In the genomic region with DNA sequence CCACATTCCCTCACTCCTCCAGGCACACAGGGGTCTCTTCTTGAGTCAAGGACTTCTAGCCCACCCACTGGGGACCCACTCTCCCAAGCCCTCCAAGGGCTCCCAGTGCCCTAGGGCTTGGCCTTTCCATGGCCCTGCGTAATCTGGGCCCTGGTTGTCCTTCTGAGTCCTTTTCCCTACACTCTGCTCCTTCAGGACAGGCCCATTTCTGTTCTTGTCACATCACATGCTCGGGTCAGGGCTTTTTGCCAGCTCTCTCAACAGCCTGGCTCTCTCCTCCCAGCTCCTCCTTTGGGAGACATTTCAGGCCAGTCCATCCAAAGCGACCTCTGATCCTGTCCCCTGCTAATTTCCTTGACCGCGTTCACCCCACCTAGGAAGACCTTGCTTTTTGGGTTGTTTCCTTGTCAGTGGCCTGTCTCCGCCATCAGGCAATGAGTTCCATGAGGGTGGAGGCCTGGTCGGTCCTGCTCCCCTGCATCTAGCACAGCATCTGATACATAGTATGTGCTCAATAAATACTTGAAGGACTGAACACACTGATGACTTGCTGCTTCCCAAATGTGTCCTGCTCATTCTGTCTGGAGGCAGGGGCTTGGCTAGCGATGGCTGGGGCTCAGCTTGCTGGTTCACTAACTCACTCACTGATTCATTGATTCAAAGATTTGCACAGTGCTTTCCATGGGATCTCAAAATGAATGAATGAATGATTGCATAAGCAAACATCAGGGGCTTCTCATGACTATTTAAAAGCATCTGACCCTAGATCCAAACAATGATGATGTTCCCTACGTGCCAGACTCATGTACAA, we compare ENCODE assay signal across 10 cellular contexts. TPM values are rescaled to one million over a fixed set of nuclear protein-coding genes. Genes with fewer than 3 reads are reported as not detected.
A peak's percentile ranks its signal among the peaks of the same experiment; 100 is the strongest.
DNase-seq lines count a peak whose midpoint lies in the region; TF ChIP-seq lines count a peak whose summit lies in the region.
"Had no signal": no experiment of that assay in that cellular context is flagged by ENCODE, and none has a peak within 500 bp of the region (broad histone marks: within the 10 kb centered on the region; RNA-seq: fewer than 3 reads in every experiment).

No MANE protein-coding gene starts in this region.

- peak overlapping the region; percentile 71 for H3K27ac Mint-ChIP-seq in activated naive CD8-positive, alpha-beta T cell
- H3K27ac Mint-ChIP-seq: memory B cell had no signal

- H3K9me3 ChIP-seq in left ventricle myocardium inferior (replicated peaks) (no peaks in the 10 kb centered on the region), smooth muscle cell (replicated peaks; ENCODE audit: low read depth) (no peaks in the 10 kb centered on the region)
- H3K9me3 ChIP-seq: ovary had no signal

- H3K4me1 ChIP-seq in left ventricle myocardium inferior (peaks cover 21% of the 10 kb centered on the region), smooth muscle cell (ENCODE audit: low read depth) (no peaks in the 10 kb centered on the region)

- peak overlapping the region; percentile 50 for H3K4me2 ChIP-seq in smooth muscle cell

- H3K27me3 Mint-ChIP-seq in activated naive CD8-positive, alpha-beta T cell: no peaks in the 10 kb centered on the region
- H3K27me3 Mint-ChIP-seq: memory B cell had no signal

- H3K79me2 ChIP-seq in smooth muscle cell (ENCODE audit: low read depth): no peaks in the 10 kb centered on the region

- H3K27me3 ChIP-seq in left ventricle myocardium inferior (ENCODE audit: low read depth): no peaks in the 10 kb centered on the region
- no peaks in the 10 kb centered on the region for H3K27me3 ChIP-seq in smooth muscle cell (ENCODE audit: low read depth)
- H3K27me3 ChIP-seq: ovary had no signal

- no peaks in the 10 kb centered on the region for H3K9me3 Mint-ChIP-seq in activated naive CD8-positive, alpha-beta T cell (ENCODE audit: low read depth)
- H3K9me3 Mint-ChIP-seq: memory B cell had no signal

- intact Hi-C loops in left ventricle myocardium inferior (cut with micrococcal nuclease): no loop called here

- H4K20me1 ChIP-seq in smooth muscle cell (ENCODE audit: low read depth): no peaks in the 10 kb centered on the region

- no peak overlapping the region for H2AFZ ChIP-seq in smooth muscle cell (ENCODE audit: low read depth)

- DNase-seq in M059J (ENCODE audit: low read depth) (peak; percentile 61), left ventricle myocardium inferior (peak; percentile 61), smooth muscle cell (lab: John Stamatoyannopoulos, UW; ENCODE audit: unreplicated experiment) (no peak), NCI-H524 treated with DMSO at 0.1 percent for 48 hours (lab: John Stamatoyannopoulos, UW) (no peak), OCI-M2 (lab: John Stamatoyannopoulos, UW; ENCODE audit: unreplicated experiment) (no peak), DMS153 treated with DMSO at 0.1 percent for 48 hours (lab: John Stamatoyannopoulos, UW; ENCODE audit: unreplicated experiment) (no peak)
- DNase-seq: ovary had no signal

- peaks cover 94% of the 10 kb centered on the region for H3K36me3 ChIP-seq in left ventricle myocardium inferior
- H3K36me3 ChIP-seq in smooth muscle cell (ENCODE audit: low read depth): no peaks in the 10 kb centered on the region
- H3K36me3 ChIP-seq: ovary had no signal

- H3K27ac ChIP-seq in left ventricle myocardium inferior (replicated peaks) (peak overlapping the region; percentile 83), smooth muscle cell (ENCODE audit: low read depth) (no peak overlapping the region)
- H3K27ac ChIP-seq: C4-2B, ovary had no signal

- no peak for TF ChIP-seq CTCF in left ventricle myocardium inferior (IDR thresholded peaks at IDR 0.05; ENCODE audit: borderline replicate concordance)
- no peak for TF ChIP-seq CTCF in smooth muscle cell (IDR thresholded peaks at IDR 0.05; ENCODE audit: borderline replicate concordance, insufficient read depth, poor library complexity, severe bottlenecking)

- H3F3A ChIP-seq in smooth muscle cell (ENCODE audit: low read depth): peaks cover 4% of the 10 kb centered on the region

- WGBS in smooth muscle cell (ENCODE audit: low lambda C conversion rate): 91% methylated on average over 9 of the region's 9 CpGs

- H3K4me3 ChIP-seq in left ventricle myocardium inferior (no peak overlapping the region), smooth muscle cell (no peak overlapping the region)
- H3K4me3 ChIP-seq: ovary had no signal

- H3K4me1 Mint-ChIP-seq in activated naive CD8-positive, alpha-beta T cell (ENCODE audit: low read depth): peaks cover 5% of the 10 kb centered on the region
- H3K4me1 Mint-ChIP-seq: memory B cell had no signal

- H3K36me3 Mint-ChIP-seq in activated naive CD8-positive, alpha-beta T cell: peaks cover 4% of the 10 kb centered on the region
- H3K36me3 Mint-ChIP-seq: memory B cell had no signal

- H3K9ac ChIP-seq in smooth muscle cell (ENCODE audit: low read depth): no peak overlapping the region

- no peak overlapping the region for H3K4me3 Mint-ChIP-seq in activated naive CD8-positive, alpha-beta T cell
- H3K4me3 Mint-ChIP-seq: memory B cell had no signal

RNA-seq across cellular contexts. Expression of a gene that starts 44.8 kb away (rescaled TPM):
- 47.3 and 51.5 TPM in 2 replicates for total RNA-seq in M059J (2014; rRNA removed; shearing (Covaris generic))
- 89.7 TPM for total RNA-seq in left ventricle myocardium inferior
- 2.7 and 9.5 TPM in 2 replicates for total RNA-seq in smooth muscle cell
- polyA plus RNA-seq in smooth muscle cell: 0.89 and 2.8 TPM in 2 replicates

Comparison
In these comparisons a context has a peak if more than half of its experiments do, and no peak if none do; other contexts are left out.
1. DNase-seq: peak in M059J (single experiment) and left ventricle myocardium inferior (single experiment); none in smooth muscle cell (single experiment), NCI-H524 treated with DMSO at 0.1 percent for 48 hours (single experiment), OCI-M2 (single experiment) and DMS153 treated with DMSO at 0.1 percent for 48 hours (single experiment).